23 cellular contexts compared by ENCODE assay signal in the genomic region with DNA sequence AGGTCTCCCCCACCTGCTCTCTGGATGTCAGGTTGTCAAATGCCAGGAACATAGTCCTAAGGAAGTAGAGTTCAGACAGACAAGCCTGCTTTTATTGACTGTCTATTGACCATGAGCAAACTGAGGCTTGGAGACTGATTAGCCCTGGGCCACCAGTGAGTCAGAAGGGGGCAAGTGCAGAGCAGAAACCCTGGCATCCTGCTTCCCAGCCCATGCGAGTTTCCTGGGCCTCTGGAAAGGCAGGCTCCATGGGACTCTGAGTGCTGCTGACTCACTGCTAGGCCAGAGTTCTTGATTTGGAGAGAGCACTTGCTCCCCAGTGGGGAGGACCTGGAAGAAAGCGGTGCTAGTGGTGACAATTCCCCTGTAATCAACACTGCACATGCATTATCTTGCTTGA. TPM values are rescaled to one million over a fixed set of nuclear protein-coding genes. Genes with fewer than 3 reads are reported as not detected.
A peak's percentile ranks its signal among the peaks of the same experiment; 100 is the strongest.
DNase-seq lines count a peak whose midpoint lies in the region; ATAC-seq, FAIRE-seq and TF ChIP-seq lines count a peak whose summit lies in the region.
"Had no signal": no experiment of that assay in that cellular context is flagged by ENCODE, and none has a peak within 500 bp of the region (broad histone marks: within the 10 kb centered on the region; RNA-seq: fewer than 3 reads in every experiment).

No MANE protein-coding gene starts in this region.

- H3K4me3 Mint-ChIP-seq in stimulated activated memory B cell treated with anti-CD40 and anti-IgM and Interleukin-4, amounts not matched to agents 10 μg/mL and 1 μg/mL and 100 μg/mL, for 72 hours = no peak overlapping the region
- H3K4me3 Mint-ChIP-seq: activated CD8-positive, alpha-beta memory T cell treated with anti-CD3 and anti-CD28 coated beads, Interleukin-2, amount 10 ng/mL, durations not matched to agents 7 days and 5 days; activated naive CD8-positive, alpha-beta T cell treated with anti-CD3 and anti-CD28 coated beads, Interleukin-2, amount 10 ng/mL, durations not matched to agents 7 days and 5 days; stimulated activated naive B cell treated with anti-CD40 and anti-IgM and Interleukin-4, amounts not matched to agents 10 μg/mL and 1 μg/mL and 100 μg/mL, for 72 hours had no signal

- H3K4me1 ChIP-seq in mammary epithelial cell (ENCODE audit: insufficient read depth, low read length) = peaks cover 38% of the 10 kb centered on the region
- H3K4me1 ChIP-seq in keratinocyte (ENCODE audit: control insufficient read depth, extremely low read depth, insufficient read depth, low read length) = peaks cover 42% of the 10 kb centered on the region
- H3K4me1 ChIP-seq in right cardiac atrium (ENCODE audit: control insufficient read depth, insufficient read depth, low read length) = peaks cover 5% of the 10 kb centered on the region

- no peak overlapping the region for H2AFZ ChIP-seq in mammary epithelial cell (ENCODE audit: low read depth, low read length)
- H2AFZ ChIP-seq in keratinocyte (ENCODE audit: control insufficient read depth, low read length) = no peak overlapping the region

- peaks cover 48% of the 10 kb centered on the region for H3K4me1 Mint-ChIP-seq in stimulated activated memory B cell treated with anti-CD40 and anti-IgM and Interleukin-4, amounts not matched to agents 10 μg/mL and 1 μg/mL and 100 μg/mL, for 72 hours

- in situ Hi-C loops in mammary epithelial cell (cut with MboI; ENCODE audit: low sequenced_read_pairs in 2 of 2) = no loop called here

- H3K27ac Mint-ChIP-seq in stimulated activated memory B cell treated with anti-CD40 and anti-IgM and Interleukin-4, amounts not matched to agents 10 μg/mL and 1 μg/mL and 100 μg/mL, for 72 hours = peak overlapping the region; percentile 47
- H3K27ac Mint-ChIP-seq: activated CD8-positive, alpha-beta memory T cell treated with anti-CD3 and anti-CD28 coated beads, Interleukin-2, amount 10 ng/mL, durations not matched to agents 7 days and 5 days; activated naive CD8-positive, alpha-beta T cell treated with anti-CD3 and anti-CD28 coated beads, Interleukin-2, amount 10 ng/mL, durations not matched to agents 7 days and 5 days; stimulated activated naive B cell treated with anti-CD40 and anti-IgM and Interleukin-4, amounts not matched to agents 10 μg/mL and 1 μg/mL and 100 μg/mL, for 72 hours had no signal

- no peaks in the 10 kb centered on the region for H3K27me3 ChIP-seq in mammary epithelial cell (ENCODE audit: insufficient read depth, low read length)
- no peaks in the 10 kb centered on the region for H3K27me3 ChIP-seq in keratinocyte (ENCODE audit: control insufficient read depth, extremely low read depth, insufficient read depth, low read length)
- H3K27me3 ChIP-seq in right cardiac atrium (ENCODE audit: control insufficient read depth, insufficient read depth) = no peaks in the 10 kb centered on the region
- H3K27me3 ChIP-seq: body of pancreas, thyroid gland had no signal

- peak overlapping the region; percentile 90 for H3K27ac ChIP-seq in mammary epithelial cell (ENCODE audit: insufficient read depth, low read depth, low read length)
- peak overlapping the region; percentile 92 for H3K27ac ChIP-seq in keratinocyte (ENCODE audit: control insufficient read depth, insufficient read depth, low read length)
- H3K27ac ChIP-seq in right cardiac atrium (ENCODE audit: low read length) = no peak overlapping the region
- H3K27ac ChIP-seq: body of pancreas, left ventricle myocardium inferior, thyroid gland had no signal

- dilution Hi-C loops in mammary epithelial cell (cut with HindIII; ENCODE audit: low sequenced_read_pairs) = loop anchor here (5.0 kb wide), 2 partner anchors 37 to 87 kb away; no protein-coding TSS in a partner anchor
- dilution Hi-C loops in keratinocyte (cut with MboI; ENCODE audit: extremely low pct_ligation_motif_present, low sequenced_read_pairs) = no loop called here

- H3K9ac ChIP-seq in mammary epithelial cell (ENCODE audit: insufficient read depth, low read length) (peak overlapping the region; percentile 58), keratinocyte (ENCODE audit: control insufficient read depth, extremely low read depth, insufficient read depth, low read length) (peak overlapping the region; percentile 69)

- 43% methylated on average over 2 of the region's 2 CpGs for WGBS in mammary epithelial cell (ENCODE audit: low coverage, missing lambda C conversion rate)
- 83% methylated on average over 2 of the region's 2 CpGs for WGBS in right cardiac atrium

- ATAC-seq in stimulated activated memory B cell treated with anti-CD40 and anti-IgM and Interleukin-4, amounts not matched to agents 10 μg/mL and 1 μg/mL and 100 μg/mL, for 72 hours = no peak
- no peak for ATAC-seq in right cardiac atrium
- ATAC-seq: activated CD8-positive, alpha-beta memory T cell treated with anti-CD3 and anti-CD28 coated beads, Interleukin-2, amount 10 ng/mL, durations not matched to agents 7 days and 5 days; body of pancreas; SK-N-SH treated with all-trans-retinoic acid at 6 μM for 48 hours; stimulated activated naive B cell treated with anti-CD40 and anti-IgM and Interleukin-4, amounts not matched to agents 10 μg/mL and 1 μg/mL and 100 μg/mL, for 72 hours had no signal

- FAIRE-seq in keratinocyte (lab: Jason Lieb, UNC) = peak; percentile 55
- FAIRE-seq: colon, endometrium, G401.6, H1 had no signal

- DNase-seq in HT-29 (ENCODE audit: low spot score) = peak; percentile 19
- DNase-seq in mammary epithelial cell = peak; percentile 70
- no peak for DNase-seq in keratinocyte (ENCODE audit: low read depth, low spot score)
- no peak for DNase-seq in DMS114 treated with DMSO at 0.1 percent for 48 hours (lab: John Stamatoyannopoulos, UW; ENCODE audit: unreplicated experiment)
- no peak for DNase-seq in right cardiac atrium
- DNase-seq in hypothalamus (lab: John Stamatoyannopoulos, UW) = no peak
- DNase-seq: activated CD4-positive, alpha-beta T cell treated with anti-CD3 and anti-CD28 coated beads for 1 hour; activated CD8-positive, alpha-beta memory T cell treated with anti-CD3 and anti-CD28 coated beads, Interleukin-2, amount 10 ng/mL, durations not matched to agents 7 days and 5 days; activated naive CD8-positive, alpha-beta T cell treated with anti-CD3 and anti-CD28 coated beads, Interleukin-2, amount 10 ng/mL, durations not matched to agents 7 days and 5 days; AML-193; body of pancreas; Caco-2; left ventricle myocardium inferior; stimulated activated naive B cell treated with anti-CD40 and anti-IgM and Interleukin-4, amounts not matched to agents 10 μg/mL and 1 μg/mL and 100 μg/mL, for 72 hours; T1000; thyroid gland had no signal

- H3K9me1 ChIP-seq in keratinocyte (ENCODE audit: control insufficient read depth, extremely low read depth, insufficient read depth, low read length) = peaks cover 5% of the 10 kb centered on the region

- H3K9me3 Mint-ChIP-seq in stimulated activated memory B cell treated with anti-CD40 and anti-IgM and Interleukin-4, amounts not matched to agents 10 μg/mL and 1 μg/mL and 100 μg/mL, for 72 hours = no peaks in the 10 kb centered on the region
- H3K9me3 Mint-ChIP-seq: activated naive CD8-positive, alpha-beta T cell treated with anti-CD3 and anti-CD28 coated beads, Interleukin-2, amount 10 ng/mL, durations not matched to agents 7 days and 5 days; stimulated activated naive B cell treated with anti-CD40 and anti-IgM and Interleukin-4, amounts not matched to agents 10 μg/mL and 1 μg/mL and 100 μg/mL, for 72 hours had no signal

- no TSS peak for BruUV-seq in mammary epithelial cell (replicated peaks; lab: Mats Ljungman, UMichigan)

- H4K20me1 ChIP-seq in mammary epithelial cell (ENCODE audit: insufficient read depth, low read length) (no peaks in the 10 kb centered on the region), keratinocyte (ENCODE audit: control insufficient read depth, extremely low read depth, insufficient read depth, low read length) (peaks cover 9% of the 10 kb centered on the region)

- no peaks in the 10 kb centered on the region for H3K27me3 Mint-ChIP-seq in stimulated activated memory B cell treated with anti-CD40 and anti-IgM and Interleukin-4, amounts not matched to agents 10 μg/mL and 1 μg/mL and 100 μg/mL, for 72 hours

- no peaks in the 10 kb centered on the region for H3K36me3 ChIP-seq in mammary epithelial cell (ENCODE audit: insufficient read depth, low read length)
- peaks cover 0 to 6% of the 10 kb centered on the region in 2 experiments for H3K36me3 ChIP-seq in keratinocyte (ENCODE audit: control insufficient read depth in 2 of 2, extremely low read depth in 1 of 2, insufficient read depth in 2 of 2, low read length in 2 of 2)
- H3K36me3 ChIP-seq: left ventricle myocardium inferior, thyroid gland had no signal

- H3K79me2 ChIP-seq in mammary epithelial cell (ENCODE audit: insufficient read depth, low read length) (peaks cover 25% of the 10 kb centered on the region), keratinocyte (ENCODE audit: control insufficient read depth, insufficient read depth, low read length) (peaks cover 21% of the 10 kb centered on the region)

- TF ChIP-seq CTCF in mammary epithelial cell (conservative IDR thresholded peaks at IDR 0.05 in 1 of 2, IDR thresholded peaks at IDR 0.05 in 1 of 2; ENCODE audit: extremely low read depth in 1 of 2, insufficient read depth in 1 of 2, low read depth in 1 of 2, low read length in 2 of 2) (no peak), keratinocyte (optimal IDR thresholded peaks at IDR 0.05 in 1 of 3, IDR thresholded peaks at IDR 0.05 in 1 of 3, conservative IDR thresholded peaks at IDR 0.05 in 1 of 3; ENCODE audit: extremely low read depth in 1 of 3, insufficient read depth in 2 of 3, low read length in 3 of 3) (no peak)

- H3K36me3 Mint-ChIP-seq in stimulated activated memory B cell treated with anti-CD40 and anti-IgM and Interleukin-4, amounts not matched to agents 10 μg/mL and 1 μg/mL and 100 μg/mL, for 72 hours = no peaks in the 10 kb centered on the region

- H3K9me3 ChIP-seq in mammary epithelial cell (replicated peaks; ENCODE audit: insufficient read depth, low read length) (no peaks in the 10 kb centered on the region), keratinocyte (ENCODE audit: control insufficient read depth, low read depth, low read length) (no peaks in the 10 kb centered on the region), right cardiac atrium (ENCODE audit: control insufficient read depth, low read length) (no peaks in the 10 kb centered on the region)
- H3K9me3 ChIP-seq: body of pancreas, Caco-2, left ventricle myocardium inferior, thyroid gland had no signal

- H3K4me2 ChIP-seq in mammary epithelial cell (ENCODE audit: insufficient read depth, low read depth, low read length) (peak overlapping the region; percentile 46), keratinocyte (ENCODE audit: control insufficient read depth, extremely low read depth, insufficient read depth, low read depth, low read length) (peak overlapping the region; percentile 83)

- CTCF ChIA-PET in mammary epithelial cell (lab: Charles Lee; ENCODE audit: low non-redundant PET) = no interaction called here

- no peak overlapping the region for H3K4me3 ChIP-seq in mammary epithelial cell (replicated peaks in 1 of 3; ENCODE audit: insufficient read depth in 1 of 3, low read depth in 2 of 3, low read length in 3 of 3)
- peak overlapping the region in 1 of 3 experiments; percentile 7 for H3K4me3 ChIP-seq in keratinocyte (ENCODE audit: control insufficient read depth in 2 of 3, extremely low read depth in 1 of 3, insufficient read depth in 2 of 3, low read depth in 1 of 3, low read length in 3 of 3)
- no peak overlapping the region for H3K4me3 ChIP-seq in right cardiac atrium (ENCODE audit: low read length)
- H3K4me3 ChIP-seq: body of pancreas, left ventricle myocardium inferior, thyroid gland had no signal

- intact Hi-C loops in mammary epithelial cell (cut with micrococcal nuclease) (no loop called here), right cardiac atrium (cut with DNase I) (loop anchor here in 3 of 4 donors (5.0 to 10.0 kb wide), 3 partner anchors 107 to 174 kb away; a partner anchor contains a TSS)

RNA-seq across cellular contexts. Expression of a gene that starts 2.8 kb away (rescaled TPM):
- 40.9 and 46.3 TPM in 2 replicates for total RNA-seq in HT-29 (2014; rRNA removed; shearing (Covaris generic))
- total RNA-seq in mammary epithelial cell = 100 to 1,000 TPM in 1 of 2 donors, 10 to 100 TPM in 1; 32.5 to 116 TPM
- 31.9 TPM for polyA plus RNA-seq in mammary epithelial cell
- 38.5 TPM for polyA minus RNA-seq in mammary epithelial cell
- 29.0 to 53.1 TPM (median 34.2 TPM) in 3 replicates for polyA plus RNA-seq in keratinocyte
- 45.6 TPM for polyA plus RNA-seq in keratinocyte (2011; ENCODE audit: low read depth)
- polyA plus RNA-seq in keratinocyte (2011; cell fraction: cytosol; rRNA removed) = 24.8 and 37.0 TPM in 2 replicates
- polyA plus RNA-seq in keratinocyte (2011; cell fraction: nucleus; rRNA removed) = 108 and 131 TPM in 2 replicates
- 22.1 and 109 TPM in 2 replicates for polyA plus RNA-seq in keratinocyte (2012; ENCODE audit: low replicate concordance)
- 11.6 to 23.4 TPM (median 17.4 TPM) in 3 replicates for polyA minus RNA-seq in keratinocyte
- 13.8 TPM for polyA minus RNA-seq in keratinocyte (2011; cell fraction: cytosol; rRNA and poly(A)+ RNA removed)
- 30.2 and 41.6 TPM in 2 replicates for polyA minus RNA-seq in keratinocyte (2011; cell fraction: nucleus; rRNA and poly(A)+ RNA removed)
- 10 to 100 TPM; 17.6 to 26.8 (median 19.5) TPM for total RNA-seq in right cardiac atrium
- 31.0 TPM for polyA plus RNA-seq in right cardiac atrium

RNA-seq across cellular contexts. Expression of a gene that starts 10.8 kb away (rescaled TPM):
- 0.08 and 0.86 TPM in 2 replicates for total RNA-seq in HT-29 (2014; rRNA removed; shearing (Covaris generic))
- under 1 TPM; under 0.01 to 0.54 TPM for total RNA-seq in mammary epithelial cell
- polyA plus RNA-seq in mammary epithelial cell = 0.07 TPM
- polyA minus RNA-seq in mammary epithelial cell = not detected
- 0.04 to 0.14 TPM (median 0.07 TPM) in 3 replicates for polyA plus RNA-seq in keratinocyte
- polyA plus RNA-seq in keratinocyte (2011; ENCODE audit: low read depth) = not detected
- polyA plus RNA-seq in keratinocyte (2011; cell fraction: cytosol; rRNA removed) = 0.09 TPM in 1 of 2 replicates, not detected in the other
- polyA plus RNA-seq in keratinocyte (2011; cell fraction: nucleus; rRNA removed) = 0.13 and 0.25 TPM in 2 replicates
- 0.06 and 0.07 TPM in 2 replicates for polyA plus RNA-seq in keratinocyte (2012; ENCODE audit: low replicate concordance)
- polyA minus RNA-seq in keratinocyte = not detected in 3 replicates
- polyA minus RNA-seq in keratinocyte (2011; cell fraction: cytosol; rRNA and poly(A)+ RNA removed) = not detected
- polyA minus RNA-seq in keratinocyte (2011; cell fraction: nucleus; rRNA and poly(A)+ RNA removed) = 0.11 TPM in 1 of 2 replicates, not detected in the other
- under 1 TPM in 2 of 4 donors, not detected in 2; 0.25 to 0.26 TPM for total RNA-seq in right cardiac atrium
- polyA plus RNA-seq in right cardiac atrium = 0.05 TPM
- total RNA-seq: body of pancreas, RPMI7951 had no signal

RNA-seq across cellular contexts. Expression of a gene that starts 46.3 kb away (rescaled TPM):
- 60.7 and 61.2 TPM in 2 replicates for total RNA-seq in HT-29 (2014; rRNA removed; shearing (Covaris generic))
- total RNA-seq in mammary epithelial cell = 10 to 100 TPM; 64.0 to 65.0 TPM
- polyA plus RNA-seq in mammary epithelial cell = 92.4 TPM
- polyA minus RNA-seq in mammary epithelial cell = 130 TPM
- polyA plus RNA-seq in keratinocyte = 77.2 to 101 TPM (median 79.0 TPM) in 3 replicates
- polyA plus RNA-seq in keratinocyte (2011; ENCODE audit: low read depth) = 192 TPM
- 100 and 122 TPM in 2 replicates for polyA plus RNA-seq in keratinocyte (2011; cell fraction: cytosol; rRNA removed)
- 40.9 and 43.3 TPM in 2 replicates for polyA plus RNA-seq in keratinocyte (2011; cell fraction: nucleus; rRNA removed)
- 87.4 and 90.1 TPM in 2 replicates for polyA plus RNA-seq in keratinocyte (2012; ENCODE audit: low replicate concordance)
- polyA minus RNA-seq in keratinocyte = 79.0 to 84.7 TPM (median 83.4 TPM) in 3 replicates
- 41.4 TPM for polyA minus RNA-seq in keratinocyte (2011; cell fraction: cytosol; rRNA and poly(A)+ RNA removed)
- 15.2 and 19.6 TPM in 2 replicates for polyA minus RNA-seq in keratinocyte (2011; cell fraction: nucleus; rRNA and poly(A)+ RNA removed)
- total RNA-seq in right cardiac atrium = 10 to 100 TPM; 57.6 to 71.9 (median 63.6) TPM
- 144 TPM for polyA plus RNA-seq in right cardiac atrium

RNA-seq across cellular contexts. Expression of a gene that starts 52.4 kb away (rescaled TPM):
- total RNA-seq in HT-29 (2014; rRNA removed; shearing (Covaris generic)) = 68.9 and 74.6 TPM in 2 replicates
- total RNA-seq in mammary epithelial cell (10 to 100 TPM; 61.2 to 83.3 TPM), right cardiac atrium (10 to 100 TPM; 59.8 to 69.1 (median 62.4) TPM)
- polyA plus RNA-seq in mammary epithelial cell (33.0 TPM), keratinocyte (39.5 to 65.9 TPM (median 54.3 TPM) in 3 replicates), right cardiac atrium (36.1 TPM)
- polyA minus RNA-seq in mammary epithelial cell (131 TPM), keratinocyte (59.5 to 110 TPM (median 78.3 TPM) in 3 replicates)
- polyA plus RNA-seq in keratinocyte (2011; ENCODE audit: low read depth) = 179 TPM
- 20.3 and 36.1 TPM in 2 replicates for polyA plus RNA-seq in keratinocyte (2011; cell fraction: cytosol; rRNA removed)
- 95.3 and 112 TPM in 2 replicates for polyA plus RNA-seq in keratinocyte (2011; cell fraction: nucleus; rRNA removed)
- polyA plus RNA-seq in keratinocyte (2012; ENCODE audit: low replicate concordance) = 40.4 and 64.5 TPM in 2 replicates
- 22.4 TPM for polyA minus RNA-seq in keratinocyte (2011; cell fraction: cytosol; rRNA and poly(A)+ RNA removed)
- 82.0 and 150 TPM in 2 replicates for polyA minus RNA-seq in keratinocyte (2011; cell fraction: nucleus; rRNA and poly(A)+ RNA removed)

Comparison
In these comparisons a context has a peak if more than half of its experiments do, and no peak if none do; other contexts are left out.
1. DNase-seq: peak in HT-29 (single experiment) and mammary epithelial cell (single experiment); none in keratinocyte (single experiment), DMS114 treated with DMSO at 0.1 percent for 48 hours (single experiment), right cardiac atrium (0 of 3) and hypothalamus (0 of 51).